Comparison of ENCODE assay signal across 14 cellular contexts in genomic region chr10:112919721-112920120, GRCh38. TPM values are rescaled to one million over a fixed set of nuclear protein-coding genes. Genes with fewer than 3 reads are reported as not detected.
A peak's percentile ranks its signal among the peaks of the same experiment; 100 is the strongest.
DNase-seq lines count a peak whose midpoint lies in the region; ATAC-seq and TF ChIP-seq lines count a peak whose summit lies in the region.
"Had no signal": no experiment of that assay in that cellular context is flagged by ENCODE, and none has a peak within 500 bp of the region (broad histone marks: within the 10 kb centered on the region; RNA-seq: fewer than 3 reads in every experiment).

No MANE protein-coding gene starts in this region.

- peak; percentile 20; the same call in 1 of the 2 replicates for TF ChIP-seq RAD21 in IMR-90 (IDR thresholded peaks at IDR 0.05; ENCODE audit: low read length)

- POLR2A ChIA-PET in IMR-90 (lab: Charles Lee; ENCODE audit: unreplicated experiment) = interaction anchor here (0.6 kb wide), 1 partner anchor 11 kb away, joined by 16 read pairs; no protein-coding TSS in a partner anchor

- in situ Hi-C loops in IMR-90 (cut with MboI; ENCODE audit: low sequenced_read_pairs) (no loop called here), mammary epithelial cell (cut with MboI; ENCODE audit: low sequenced_read_pairs in 2 of 2) (no loop called here)

- H3K4me3 ChIP-seq in AG10803 (ENCODE audit: low read length) (no peak overlapping the region), IMR-90 (ENCODE audit: insufficient read depth, low read depth, low read length) (no peak overlapping the region), mammary epithelial cell (replicated peaks in 1 of 3; ENCODE audit: insufficient read depth in 1 of 3, low read depth in 2 of 3, low read length in 3 of 3) (no peak overlapping the region), kidney epithelial cell (ENCODE audit: low read depth, low read length) (no peak overlapping the region), upper lobe of left lung (no peak overlapping the region), psoas muscle (no peak overlapping the region), right cardiac atrium (ENCODE audit: low read length) (no peak overlapping the region)

- no peak overlapping the region for H2AK9ac ChIP-seq in IMR-90 (replicated peaks; ENCODE audit: low read depth, low read length, poor library complexity)

- peak overlapping the region; percentile 57 for H3K4ac ChIP-seq in IMR-90 (ENCODE audit: low read depth, low read length)

- H3K4me1 ChIP-seq in IMR-90 (ENCODE audit: control insufficient read depth, insufficient read depth, low read length) (peaks cover 9% of the 10 kb centered on the region), mammary epithelial cell (ENCODE audit: insufficient read depth, low read length) (peaks cover 13% of the 10 kb centered on the region), upper lobe of left lung (no peaks in the 10 kb centered on the region), psoas muscle (no peaks in the 10 kb centered on the region), right cardiac atrium (ENCODE audit: control insufficient read depth, insufficient read depth, low read length) (no peaks in the 10 kb centered on the region)

- dilution Hi-C loops in IMR-90 (cut with HindIII; ENCODE audit: low sequenced_read_pairs, unreplicated experiment) (no loop called here), mammary epithelial cell (cut with HindIII; ENCODE audit: low sequenced_read_pairs) (no loop called here)

- peaks cover 6% of the 10 kb centered on the region for H3K9me1 ChIP-seq in IMR-90 (ENCODE audit: insufficient read depth, low read length)

- H2AK5ac ChIP-seq in IMR-90 (ENCODE audit: low read depth, low read length) = 0 out of 2 replicates have a peak overlapping the region, but pooled peaks have one; percentile 5

- peak overlapping the region; percentile 58; the same call in 1 of the 3 replicates for H2BK15ac ChIP-seq in IMR-90 (ENCODE audit: low read depth, low read length)

- H4K20me1 ChIP-seq in IMR-90 (ENCODE audit: insufficient read depth, low read length) = no peaks in the 10 kb centered on the region
- no peaks in the 10 kb centered on the region for H4K20me1 ChIP-seq in mammary epithelial cell (ENCODE audit: insufficient read depth, low read length)

- intact Hi-C loops in IMR-90 (cut with micrococcal nuclease) (no loop called here), mammary epithelial cell (cut with micrococcal nuclease) (no loop called here), psoas muscle (cut with DNase I) (no loop called here), right cardiac atrium (cut with DNase I) (no loop called here)

- no peak for TF ChIP-seq CTCF in AG10803 (conservative IDR thresholded peaks at IDR 0.05; ENCODE audit: low read length)
- no peak for TF ChIP-seq CTCF in IMR-90 (conservative IDR thresholded peaks at IDR 0.05; ENCODE audit: low read depth, low read length)
- no peak for TF ChIP-seq CTCF in mammary epithelial cell (conservative IDR thresholded peaks at IDR 0.05 in 1 of 2, IDR thresholded peaks at IDR 0.05 in 1 of 2; ENCODE audit: extremely low read depth in 1 of 2, insufficient read depth in 1 of 2, low read depth in 1 of 2, low read length in 2 of 2)
- no peak for TF ChIP-seq CTCF in kidney epithelial cell (IDR thresholded peaks at IDR 0.05; ENCODE audit: insufficient read depth, low read length, poor library complexity, severe bottlenecking)
- no peak for TF ChIP-seq CTCF in upper lobe of left lung (IDR thresholded peaks at IDR 0.05)
- no peak for TF ChIP-seq CTCF in psoas muscle (IDR thresholded peaks at IDR 0.05)

- peak overlapping the region; percentile 73 for H2BK20ac ChIP-seq in IMR-90 (ENCODE audit: low read depth, low read length)

- H3K4me2 ChIP-seq in IMR-90 (ENCODE audit: low read depth, low read length) = peak overlapping the region; percentile 58; the same call in 1 of the 2 replicates
- peak overlapping the region; percentile 18 for H3K4me2 ChIP-seq in mammary epithelial cell (ENCODE audit: insufficient read depth, low read depth, low read length)

- peak; percentile 92 for ATAC-seq in IMR-90 (ENCODE audit: low read depth)
- no peak for ATAC-seq in upper lobe of left lung (ENCODE audit: low FRiP score in 2 of 2)
- ATAC-seq in psoas muscle = no peak
- no peak for ATAC-seq in right cardiac atrium
- ATAC-seq: activated CD4-positive, alpha-beta T cell treated with anti-CD3 and anti-CD28 coated beads for 36 hours; stimulated activated naive CD8-positive, alpha-beta T cell treated with anti-CD3 and anti-CD28 coated beads, Interleukin-15, amount 100 ng/mL, for 72 hours; T-cell had no signal

- H4K8ac ChIP-seq in IMR-90 (ENCODE audit: low read depth in 2 of 2, low read length in 2 of 2) = peak overlapping the region in 1 of 2 experiments; percentile 65; a peak in 1 of 4 replicates

- no peaks in the 10 kb centered on the region for H3K79me2 ChIP-seq in mammary epithelial cell (ENCODE audit: insufficient read depth, low read length)

- no peak for TF ChIP-seq POLR2A in IMR-90 (IDR thresholded peaks at IDR 0.05; ENCODE audit: low read depth, low read length)
- no peak for TF ChIP-seq POLR2A in upper lobe of left lung (IDR thresholded peaks at IDR 0.05)

- no peaks in the 10 kb centered on the region for H3K27me3 ChIP-seq in IMR-90 (ENCODE audit: control insufficient read depth, insufficient read depth, low read length)
- H3K27me3 ChIP-seq in mammary epithelial cell (ENCODE audit: insufficient read depth, low read length) = no peaks in the 10 kb centered on the region
- H3K27me3 ChIP-seq in kidney epithelial cell (ENCODE audit: control insufficient read depth, insufficient read depth, low read length) = no peaks in the 10 kb centered on the region
- H3K27me3 ChIP-seq in upper lobe of left lung = no peaks in the 10 kb centered on the region
- no peaks in the 10 kb centered on the region for H3K27me3 ChIP-seq in psoas muscle (ENCODE audit: insufficient read depth in 3 of 3, low read length in 2 of 3)
- no peaks in the 10 kb centered on the region for H3K27me3 ChIP-seq in right cardiac atrium (ENCODE audit: control insufficient read depth, insufficient read depth)

- H2AFZ ChIP-seq in IMR-90 (replicated peaks; ENCODE audit: low read length, poor library complexity) (peak overlapping the region; percentile 46), mammary epithelial cell (ENCODE audit: low read depth, low read length) (no peak overlapping the region)

- no peak overlapping the region for H4K91ac ChIP-seq in IMR-90 (ENCODE audit: insufficient read depth, low read depth, low read length)

- CTCF ChIA-PET in IMR-90 (lab: Yijun Ruan, JAX) = interaction anchor here (0.6 kb wide), 1 partner anchor 9 kb away, joined by 5 read pairs; no protein-coding TSS in a partner anchor
- CTCF ChIA-PET in mammary epithelial cell (lab: Charles Lee; ENCODE audit: low non-redundant PET) = interaction anchor here (0.6 kb wide), 1 partner anchor 448 kb away, joined by 4 read pairs; no protein-coding TSS in a partner anchor

- peak overlapping the region; percentile 42; the same call in 1 of the 2 replicates for H3K23ac ChIP-seq in IMR-90 (ENCODE audit: low read depth, low read length)

- no peaks in the 10 kb centered on the region for H3K79me1 ChIP-seq in IMR-90 (ENCODE audit: low read depth in 1 of 2, low read length in 2 of 2)

- H2BK5ac ChIP-seq in IMR-90 (ENCODE audit: low read depth, low read length, poor library complexity, severe bottlenecking) = no peak overlapping the region

- DNase-seq in AG10803 (ENCODE audit: low read depth) (peak; percentile 60), IMR-90 (peak; percentile 87), mammary epithelial cell (peak; percentile 89), kidney epithelial cell (ENCODE audit: low read depth) (peak; percentile 61), upper lobe of left lung (no peak), psoas muscle (no peak), right cardiac atrium (no peak)
- DNase-seq in activated naive CD4-positive, alpha-beta T cell treated with anti-CD3 and anti-CD28 coated beads, Interleukin-2, amount 50 U/mL, for 16 hours = no peak
- DNase-seq: activated CD4-positive, alpha-beta T cell treated with anti-CD3 and anti-CD28 coated beads for 36 hours; activated T-cell treated with anti-CD3 and anti-CD28 coated beads, Interleukin-2, amount 50 U/mL, for 48 hours; NK-92 treated with Interleukin-12 subunit alpha and Interleukin-12 subunit beta, amount 100 ng/mL, for 24 hours; stimulated activated naive CD8-positive, alpha-beta T cell treated with anti-CD3 and anti-CD28 coated beads, Interleukin-15, amount 100 ng/mL, for 72 hours; T-cell had no signal

- H3K9ac ChIP-seq in IMR-90 (ENCODE audit: low read depth, low read length) = no peak overlapping the region
- no peak overlapping the region for H3K9ac ChIP-seq in mammary epithelial cell (ENCODE audit: insufficient read depth, low read length)

- H4K5ac ChIP-seq in IMR-90 (ENCODE audit: low read depth, low read length) = no peak overlapping the region

- peak overlapping the region; percentile 64 for H2BK120ac ChIP-seq in IMR-90 (ENCODE audit: low read depth, low read length)

- H3K18ac ChIP-seq in IMR-90 (ENCODE audit: low read depth, low read length) = 0 out of 2 replicates have a peak overlapping the region, but pooled peaks have one; percentile 24

- H3K56ac ChIP-seq in IMR-90 (ENCODE audit: extremely low read depth, insufficient read depth, low read length) = 0 out of 2 replicates have a peak overlapping the region, but pooled peaks have one; percentile 26

- H3K36me3 ChIP-seq in IMR-90 (ENCODE audit: control insufficient read depth, insufficient read depth, low read length) = no peaks in the 10 kb centered on the region
- no peaks in the 10 kb centered on the region for H3K36me3 ChIP-seq in mammary epithelial cell (ENCODE audit: insufficient read depth, low read length)
- H3K36me3 ChIP-seq in kidney epithelial cell (ENCODE audit: control insufficient read depth, insufficient read depth, low read length) = no peaks in the 10 kb centered on the region
- no peaks in the 10 kb centered on the region for H3K36me3 ChIP-seq in upper lobe of left lung
- no peaks in the 10 kb centered on the region for H3K36me3 ChIP-seq in psoas muscle (ENCODE audit: insufficient read depth in 1 of 2, low read depth in 1 of 2)

- 0% methylated on average over 3 of the region's 7 CpGs; no CpG with 5 or more reads in 1 of the 2 experiments for WGBS in IMR-90 (ENCODE audit: extremely low coverage in 2 of 2, insufficient read length in 1 of 2), 2 experiments
- 42% methylated on average over 7 of the region's 7 CpGs for WGBS in mammary epithelial cell (ENCODE audit: low coverage, missing lambda C conversion rate)
- WGBS in upper lobe of left lung, 2 donors = 85 to 88% methylated on average over 7 of the region's 7 CpGs
- 79 to 89% (median 84%) methylated on average over 7 of the region's 7 CpGs for WGBS in psoas muscle, 3 donors
- 86% methylated on average over 7 of the region's 7 CpGs for WGBS in right cardiac atrium

- no TSS peak for BruUV-seq in IMR-90 (replicated peaks; lab: Mats Ljungman, UMichigan)
- BruUV-seq in mammary epithelial cell (replicated peaks; lab: Mats Ljungman, UMichigan) = no TSS peak

- H3K9me3 ChIP-seq in IMR-90 (ENCODE audit: control insufficient read depth, insufficient read depth, low read length) (no peaks in the 10 kb centered on the region), mammary epithelial cell (replicated peaks; ENCODE audit: insufficient read depth, low read length) (no peaks in the 10 kb centered on the region), upper lobe of left lung (no peaks in the 10 kb centered on the region), psoas muscle (no peaks in the 10 kb centered on the region), right cardiac atrium (ENCODE audit: control insufficient read depth, low read length) (no peaks in the 10 kb centered on the region)

- no peak for TF ChIP-seq EP300 in upper lobe of left lung (IDR thresholded peaks at IDR 0.05)

- H3K27ac ChIP-seq in IMR-90 (ENCODE audit: insufficient read depth, low read length) (no peak overlapping the region; the same call in 1 of the 2 replicates), mammary epithelial cell (ENCODE audit: insufficient read depth, low read depth, low read length) (no peak overlapping the region), upper lobe of left lung (no peak overlapping the region), psoas muscle (no peak overlapping the region), right cardiac atrium (ENCODE audit: low read length) (no peak overlapping the region)
- H3K27ac ChIP-seq: C4-2B had no signal

- peak overlapping the region; percentile 35 for H3K14ac ChIP-seq in IMR-90 (replicated peaks; ENCODE audit: low read depth, low read length)

RNA-seq across cellular contexts. Expression of gene TCF7L2, which starts 30.3 kb away (rescaled TPM):
- total RNA-seq in IMR-90 (2012; rRNA removed) (1.3 and 1.7 TPM in 2 replicates), mammary epithelial cell (10 to 100 TPM in 1 of 2 donors, 1 to 10 TPM in 1; 7.7 to 19.4 TPM), kidney epithelial cell (3.4 and 13.5 TPM in 2 replicates), upper lobe of left lung (10 to 100 TPM; 15.5 to 80.3 (median 48.1) TPM), psoas muscle (1 to 10 TPM; 4.3 to 8.5 (median 5.9) TPM), right cardiac atrium (10 to 100 TPM; 15.6 to 18.7 (median 16.6) TPM)
- polyA plus RNA-seq in IMR-90 (2012; rRNA removed) (12.2 and 16.6 TPM in 2 replicates), mammary epithelial cell (3.4 TPM), psoas muscle (1 to 10 TPM; 1.8 to 3.4 (median 2.5) TPM), right cardiac atrium (9.2 TPM)
- 9.2 and 13.9 TPM in 2 replicates for polyA plus RNA-seq in IMR-90 (2012; cell fraction: cytosol; rRNA removed)
- polyA plus RNA-seq in IMR-90 (2012; cell fraction: nucleus; rRNA removed; ENCODE audit: low replicate concordance) = 39.1 and 40.0 TPM in 2 replicates
- 7.8 TPM for polyA minus RNA-seq in mammary epithelial cell

Comparison
In these comparisons a context has a peak if more than half of its experiments do, and no peak if none do; other contexts are left out.
1. DNase-seq: peak in AG10803 (single experiment), IMR-90 (single experiment), mammary epithelial cell (single experiment) and kidney epithelial cell (single experiment); none in upper lobe of left lung (0 of 2), activated naive CD4-positive, alpha-beta T cell treated with anti-CD3 and anti-CD28 coated beads, Interleukin-2, amount 50 U/mL, for 16 hours (single experiment), psoas muscle (0 of 2) and right cardiac atrium (0 of 3).